In the genomic region with DNA sequence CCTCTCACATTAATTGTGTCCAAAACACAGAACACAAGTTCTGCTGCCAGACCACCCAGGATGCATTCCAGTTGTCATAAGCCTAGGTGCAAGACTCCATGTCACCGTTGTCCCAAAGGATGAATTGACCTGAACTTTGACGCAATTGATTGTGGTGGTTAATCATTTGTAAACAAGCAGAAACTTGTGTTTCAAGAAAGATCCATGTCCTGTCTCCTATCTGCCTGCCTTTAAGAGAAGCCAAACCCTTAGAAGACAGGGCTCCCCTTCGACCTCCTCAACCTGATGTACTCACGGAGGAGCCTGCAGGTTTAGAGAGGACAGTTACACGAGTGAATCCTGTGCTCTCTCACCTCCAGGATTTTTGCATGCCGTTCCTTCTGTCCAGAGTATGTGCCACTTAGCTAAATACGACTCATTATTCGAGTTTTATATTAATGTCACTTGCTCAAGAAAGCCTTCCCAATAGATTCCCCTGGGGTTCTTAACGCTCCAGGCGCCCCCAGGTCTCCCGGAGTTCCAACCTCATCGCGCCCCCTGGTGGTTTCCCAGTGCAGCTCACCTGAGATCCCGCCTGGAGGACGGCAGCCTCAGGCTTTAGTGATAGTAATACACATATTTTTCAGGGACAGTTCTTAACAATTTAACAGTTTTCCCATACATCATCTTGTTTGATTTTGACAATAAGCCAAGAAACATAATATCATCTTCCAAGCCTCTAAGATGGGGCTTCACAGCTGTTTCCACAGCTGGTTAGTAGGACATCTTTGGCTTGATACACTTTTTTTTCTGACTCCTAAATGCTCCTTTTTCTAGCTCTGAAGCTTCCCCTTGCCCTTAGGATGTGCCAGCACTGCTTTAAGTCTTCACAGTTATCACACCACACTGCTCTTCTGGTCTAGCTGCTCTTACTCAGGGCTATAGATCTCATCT, we compare ENCODE assay signal across 1 cellular context.
TF ChIP-seq lines count a peak whose summit lies in the region.

No MANE protein-coding gene starts in this region.

TF ChIP-seq in HepG2, 621 proteins besides CTCF, POLR2A, EP300 and RAD21 (continued from another document and continues in another):
- TF ChIP-seq, protein P1, sequence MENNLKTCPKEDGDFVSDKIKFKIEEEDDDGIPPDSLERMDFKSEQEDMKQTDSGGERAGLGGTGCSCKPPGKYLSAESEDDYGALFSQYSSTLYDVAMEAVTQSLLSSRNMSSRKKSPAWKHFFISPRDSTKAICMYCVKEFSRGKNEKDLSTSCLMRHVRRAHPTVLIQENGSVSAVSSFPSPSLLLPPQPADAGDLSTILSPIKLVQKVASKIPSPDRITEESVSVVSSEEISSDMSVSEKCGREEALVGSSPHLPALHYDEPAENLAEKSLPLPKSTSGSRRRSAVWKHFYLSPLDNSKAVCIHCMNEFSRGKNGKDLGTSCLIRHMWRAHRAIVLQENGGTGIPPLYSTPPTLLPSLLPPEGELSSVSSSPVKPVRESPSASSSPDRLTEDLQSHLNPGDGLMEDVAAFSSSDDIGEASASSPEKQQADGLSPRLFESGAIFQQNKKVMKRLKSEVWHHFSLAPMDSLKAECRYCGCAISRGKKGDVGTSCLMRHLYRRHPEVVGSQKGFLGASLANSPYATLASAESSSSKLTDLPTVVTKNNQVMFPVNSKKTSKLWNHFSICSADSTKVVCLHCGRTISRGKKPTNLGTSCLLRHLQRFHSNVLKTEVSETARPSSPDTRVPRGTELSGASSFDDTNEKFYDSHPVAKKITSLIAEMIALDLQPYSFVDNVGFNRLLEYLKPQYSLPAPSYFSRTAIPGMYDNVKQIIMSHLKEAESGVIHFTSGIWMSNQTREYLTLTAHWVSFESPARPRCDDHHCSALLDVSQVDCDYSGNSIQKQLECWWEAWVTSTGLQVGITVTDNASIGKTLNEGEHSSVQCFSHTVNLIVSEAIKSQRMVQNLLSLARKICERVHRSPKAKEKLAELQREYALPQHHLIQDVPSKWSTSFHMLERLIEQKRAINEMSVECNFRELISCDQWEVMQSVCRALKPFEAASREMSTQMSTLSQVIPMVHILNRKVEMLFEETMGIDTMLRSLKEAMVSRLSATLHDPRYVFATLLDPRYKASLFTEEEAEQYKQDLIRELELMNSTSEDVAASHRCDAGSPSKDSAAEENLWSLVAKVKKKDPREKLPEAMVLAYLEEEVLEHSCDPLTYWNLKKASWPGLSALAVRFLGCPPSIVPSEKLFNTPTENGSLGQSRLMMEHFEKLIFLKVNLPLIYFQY (CRISPR knock-in tag; IDR thresholded peaks at IDR 0.05; ENCODE audit: borderline replicate concordance), result no peak
- TF ChIP-seq GFI1 (CRISPR knock-in tag; IDR thresholded peaks at IDR 0.05; ENCODE audit: borderline replicate concordance) (no peak), ZFP62 (CRISPR knock-in tag; IDR thresholded peaks at IDR 0.05) (no peak), KDM5B (CRISPR knock-in tag; IDR thresholded peaks at IDR 0.05; ENCODE audit: borderline replicate concordance) (no peak), KDM1A (CRISPR knock-in tag; IDR thresholded peaks at IDR 0.05) (no peak), SYNCRIP (IDR thresholded peaks at IDR 0.05; ENCODE audit: insufficient read depth, low read depth, low read length) (no peak), NFE2L1 (CRISPR knock-in tag; IDR thresholded peaks at IDR 0.05; ENCODE audit: borderline replicate concordance) (no peak), HNRNPUL1 (IDR thresholded peaks at IDR 0.05; ENCODE audit: low read depth, low read length) (no peak), MLLT10 (CRISPR knock-in tag; IDR thresholded peaks at IDR 0.05) (no peak), SAP130 (CRISPR knock-in tag; IDR thresholded peaks at IDR 0.05; ENCODE audit: low read depth) (peak; percentile 41), ZNF605 (CRISPR knock-in tag; IDR thresholded peaks at IDR 0.05) (no peak), ZNF83 (CRISPR knock-in tag; IDR thresholded peaks at IDR 0.05; ENCODE audit: borderline replicate concordance) (no peak), HIVEP1 (CRISPR knock-in tag; IDR thresholded peaks at IDR 0.05) (no peak), LCORL (IDR thresholded peaks at IDR 0.05) (no peak), LCORL (CRISPR knock-in tag; IDR thresholded peaks at IDR 0.05) (0 out of 2 replicates have a peak, but pooled peaks have one; percentile 20), ATF7 (IDR thresholded peaks at IDR 0.05) (no peak), ATF7 (CRISPR knock-in tag; IDR thresholded peaks at IDR 0.05) (no peak), SRY (CRISPR knock-in tag; IDR thresholded peaks at IDR 0.05) (no peak), HDAC6 (IDR thresholded peaks at IDR 0.05; ENCODE audit: low read depth, low read length) (no peak), SRF (IDR thresholded peaks at IDR 0.05; ENCODE audit: low read depth, low read length) (no peak), SIX4 (CRISPR knock-in tag; IDR thresholded peaks at IDR 0.05) (no peak), PHF21A (CRISPR knock-in tag; IDR thresholded peaks at IDR 0.05) (no peak), ISL2 (CRISPR knock-in tag; IDR thresholded peaks at IDR 0.05) (no peak), KAT2B (IDR thresholded peaks at IDR 0.05; ENCODE audit: borderline replicate concordance, low read depth, low read length) (0 out of 2 replicates have a peak, but pooled peaks have one; percentile 6), ZNF225 (CRISPR knock-in tag; IDR thresholded peaks at IDR 0.05) (no peak), RORA (CRISPR knock-in tag; IDR thresholded peaks at IDR 0.05) (no peak), MIXL1 (CRISPR knock-in tag; IDR thresholded peaks at IDR 0.05) (peak; percentile 63), ZNF7 (CRISPR knock-in tag; IDR thresholded peaks at IDR 0.05) (peak; percentile 89), ZBTB8A (CRISPR knock-in tag; IDR thresholded peaks at IDR 0.05; ENCODE audit: borderline replicate concordance, low read depth) (0 out of 2 replicates have a peak, but pooled peaks have one; percentile 21), ZNF446 (CRISPR knock-in tag; IDR thresholded peaks at IDR 0.05) (no peak), ZNF468 (CRISPR knock-in tag; IDR thresholded peaks at IDR 0.05) (no peak), NONO (IDR thresholded peaks at IDR 0.05) (no peak), NONO (CRISPR knock-in tag; conservative IDR thresholded peaks at IDR 0.05) (no peak), ZNF143 (CRISPR knock-in tag; IDR thresholded peaks at IDR 0.05) (no peak), ZMYM4 (CRISPR knock-in tag; IDR thresholded peaks at IDR 0.05) (0 out of 2 replicates have a peak, but pooled peaks have one; percentile 60), POLR2G (IDR thresholded peaks at IDR 0.05; ENCODE audit: low read depth, low read length) (no peak), TP53 (CRISPR knock-in tag; conservative IDR thresholded peaks at IDR 0.05) (no peak), ZNF607 (CRISPR knock-in tag; IDR thresholded peaks at IDR 0.05; ENCODE audit: borderline replicate concordance) (no peak)
- TF ChIP-seq, protein P2, sequence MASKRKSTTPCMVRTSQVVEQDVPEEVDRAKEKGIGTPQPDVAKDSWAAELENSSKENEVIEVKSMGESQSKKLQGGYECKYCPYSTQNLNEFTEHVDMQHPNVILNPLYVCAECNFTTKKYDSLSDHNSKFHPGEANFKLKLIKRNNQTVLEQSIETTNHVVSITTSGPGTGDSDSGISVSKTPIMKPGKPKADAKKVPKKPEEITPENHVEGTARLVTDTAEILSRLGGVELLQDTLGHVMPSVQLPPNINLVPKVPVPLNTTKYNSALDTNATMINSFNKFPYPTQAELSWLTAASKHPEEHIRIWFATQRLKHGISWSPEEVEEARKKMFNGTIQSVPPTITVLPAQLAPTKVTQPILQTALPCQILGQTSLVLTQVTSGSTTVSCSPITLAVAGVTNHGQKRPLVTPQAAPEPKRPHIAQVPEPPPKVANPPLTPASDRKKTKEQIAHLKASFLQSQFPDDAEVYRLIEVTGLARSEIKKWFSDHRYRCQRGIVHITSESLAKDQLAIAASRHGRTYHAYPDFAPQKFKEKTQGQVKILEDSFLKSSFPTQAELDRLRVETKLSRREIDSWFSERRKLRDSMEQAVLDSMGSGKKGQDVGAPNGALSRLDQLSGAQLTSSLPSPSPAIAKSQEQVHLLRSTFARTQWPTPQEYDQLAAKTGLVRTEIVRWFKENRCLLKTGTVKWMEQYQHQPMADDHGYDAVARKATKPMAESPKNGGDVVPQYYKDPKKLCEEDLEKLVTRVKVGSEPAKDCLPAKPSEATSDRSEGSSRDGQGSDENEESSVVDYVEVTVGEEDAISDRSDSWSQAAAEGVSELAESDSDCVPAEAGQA (IDR thresholded peaks at IDR 0.05; ENCODE audit: low read depth), result no peak
- TF ChIP-seq, protein P2 (CRISPR knock-in tag; IDR thresholded peaks at IDR 0.05; ENCODE audit: borderline replicate concordance), result no peak
- TF ChIP-seq, protein P3, sequence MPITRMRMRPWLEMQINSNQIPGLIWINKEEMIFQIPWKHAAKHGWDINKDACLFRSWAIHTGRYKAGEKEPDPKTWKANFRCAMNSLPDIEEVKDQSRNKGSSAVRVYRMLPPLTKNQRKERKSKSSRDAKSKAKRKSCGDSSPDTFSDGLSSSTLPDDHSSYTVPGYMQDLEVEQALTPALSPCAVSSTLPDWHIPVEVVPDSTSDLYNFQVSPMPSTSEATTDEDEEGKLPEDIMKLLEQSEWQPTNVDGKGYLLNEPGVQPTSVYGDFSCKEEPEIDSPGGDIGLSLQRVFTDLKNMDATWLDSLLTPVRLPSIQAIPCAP (CRISPR knock-in tag; IDR thresholded peaks at IDR 0.05; ENCODE audit: low read depth), result no peak
- TF ChIP-seq, protein P4, sequence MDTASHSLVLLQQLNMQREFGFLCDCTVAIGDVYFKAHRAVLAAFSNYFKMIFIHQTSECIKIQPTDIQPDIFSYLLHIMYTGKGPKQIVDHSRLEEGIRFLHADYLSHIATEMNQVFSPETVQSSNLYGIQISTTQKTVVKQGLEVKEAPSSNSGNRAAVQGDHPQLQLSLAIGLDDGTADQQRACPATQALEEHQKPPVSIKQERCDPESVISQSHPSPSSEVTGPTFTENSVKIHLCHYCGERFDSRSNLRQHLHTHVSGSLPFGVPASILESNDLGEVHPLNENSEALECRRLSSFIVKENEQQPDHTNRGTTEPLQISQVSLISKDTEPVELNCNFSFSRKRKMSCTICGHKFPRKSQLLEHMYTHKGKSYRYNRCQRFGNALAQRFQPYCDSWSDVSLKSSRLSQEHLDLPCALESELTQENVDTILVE (CRISPR knock-in tag; IDR thresholded peaks at IDR 0.05), result no peak
- TF ChIP-seq, protein P5, sequence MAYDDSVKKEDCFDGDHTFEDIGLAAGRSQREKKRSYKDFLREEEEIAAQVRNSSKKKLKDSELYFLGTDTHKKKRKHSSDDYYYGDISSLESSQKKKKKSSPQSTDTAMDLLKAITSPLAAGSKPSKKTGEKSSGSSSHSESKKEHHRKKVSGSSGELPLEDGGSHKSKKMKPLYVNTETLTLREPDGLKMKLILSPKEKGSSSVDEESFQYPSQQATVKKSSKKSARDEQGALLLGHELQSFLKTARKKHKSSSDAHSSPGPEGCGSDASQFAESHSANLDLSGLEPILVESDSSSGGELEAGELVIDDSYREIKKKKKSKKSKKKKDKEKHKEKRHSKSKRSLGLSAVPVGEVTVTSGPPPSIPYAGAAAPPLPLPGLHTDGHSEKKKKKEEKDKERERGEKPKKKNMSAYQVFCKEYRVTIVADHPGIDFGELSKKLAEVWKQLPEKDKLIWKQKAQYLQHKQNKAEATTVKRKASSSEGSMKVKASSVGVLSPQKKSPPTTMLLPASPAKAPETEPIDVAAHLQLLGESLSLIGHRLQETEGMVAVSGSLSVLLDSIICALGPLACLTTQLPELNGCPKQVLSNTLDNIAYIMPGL (CRISPR knock-in tag; IDR thresholded peaks at IDR 0.05; ENCODE audit: borderline replicate concordance in 1 of 2, low read depth in 1 of 2), result peak in 1 of 2 experiments; percentile 46; a peak in 1 of 4 replicates
- TF ChIP-seq, protein P6, sequence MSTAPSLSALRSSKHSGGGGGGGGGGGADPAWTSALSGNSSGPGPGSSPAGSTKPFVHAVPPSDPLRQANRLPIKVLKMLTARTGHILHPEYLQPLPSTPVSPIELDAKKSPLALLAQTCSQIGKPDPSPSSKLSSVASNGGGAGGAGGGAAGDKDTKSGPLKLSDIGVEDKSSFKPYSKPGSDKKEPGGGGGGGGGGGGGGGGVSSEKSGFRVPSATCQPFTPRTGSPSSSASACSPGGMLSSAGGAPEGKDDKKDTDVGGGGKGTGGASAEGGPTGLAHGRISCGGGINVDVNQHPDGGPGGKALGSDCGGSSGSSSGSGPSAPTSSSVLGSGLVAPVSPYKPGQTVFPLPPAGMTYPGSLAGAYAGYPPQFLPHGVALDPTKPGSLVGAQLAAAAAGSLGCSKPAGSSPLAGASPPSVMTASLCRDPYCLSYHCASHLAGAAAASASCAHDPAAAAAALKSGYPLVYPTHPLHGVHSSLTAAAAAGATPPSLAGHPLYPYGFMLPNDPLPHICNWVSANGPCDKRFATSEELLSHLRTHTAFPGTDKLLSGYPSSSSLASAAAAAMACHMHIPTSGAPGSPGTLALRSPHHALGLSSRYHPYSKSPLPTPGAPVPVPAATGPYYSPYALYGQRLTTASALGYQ (CRISPR knock-in tag; IDR thresholded peaks at IDR 0.05), result no peak
- TF ChIP-seq, protein P7, sequence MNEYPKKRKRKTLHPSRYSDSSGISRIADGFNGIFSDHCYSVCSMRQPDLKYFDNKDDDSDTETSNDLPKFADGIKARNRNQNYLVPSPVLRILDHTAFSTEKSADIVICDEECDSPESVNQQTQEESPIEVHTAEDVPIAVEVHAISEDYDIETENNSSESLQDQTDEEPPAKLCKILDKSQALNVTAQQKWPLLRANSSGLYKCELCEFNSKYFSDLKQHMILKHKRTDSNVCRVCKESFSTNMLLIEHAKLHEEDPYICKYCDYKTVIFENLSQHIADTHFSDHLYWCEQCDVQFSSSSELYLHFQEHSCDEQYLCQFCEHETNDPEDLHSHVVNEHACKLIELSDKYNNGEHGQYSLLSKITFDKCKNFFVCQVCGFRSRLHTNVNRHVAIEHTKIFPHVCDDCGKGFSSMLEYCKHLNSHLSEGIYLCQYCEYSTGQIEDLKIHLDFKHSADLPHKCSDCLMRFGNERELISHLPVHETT (CRISPR knock-in tag; conservative IDR thresholded peaks at IDR 0.05), result no peak
- TF ChIP-seq, protein P8, sequence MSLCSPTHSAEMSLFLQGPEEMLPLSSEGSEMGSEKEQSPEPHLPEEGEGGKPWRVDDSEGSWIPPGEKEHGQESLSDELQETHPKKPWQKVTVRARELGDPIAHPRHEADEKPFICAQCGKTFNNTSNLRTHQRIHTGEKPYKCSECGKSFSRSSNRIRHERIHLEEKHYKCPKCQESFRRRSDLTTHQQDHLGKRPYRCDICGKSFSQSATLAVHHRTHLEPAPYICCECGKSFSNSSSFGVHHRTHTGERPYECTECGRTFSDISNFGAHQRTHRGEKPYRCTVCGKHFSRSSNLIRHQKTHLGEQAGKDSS (CRISPR knock-in tag; IDR thresholded peaks at IDR 0.05; ENCODE audit: borderline replicate concordance, low read depth), result no peak
